In the genomic region with DNA sequence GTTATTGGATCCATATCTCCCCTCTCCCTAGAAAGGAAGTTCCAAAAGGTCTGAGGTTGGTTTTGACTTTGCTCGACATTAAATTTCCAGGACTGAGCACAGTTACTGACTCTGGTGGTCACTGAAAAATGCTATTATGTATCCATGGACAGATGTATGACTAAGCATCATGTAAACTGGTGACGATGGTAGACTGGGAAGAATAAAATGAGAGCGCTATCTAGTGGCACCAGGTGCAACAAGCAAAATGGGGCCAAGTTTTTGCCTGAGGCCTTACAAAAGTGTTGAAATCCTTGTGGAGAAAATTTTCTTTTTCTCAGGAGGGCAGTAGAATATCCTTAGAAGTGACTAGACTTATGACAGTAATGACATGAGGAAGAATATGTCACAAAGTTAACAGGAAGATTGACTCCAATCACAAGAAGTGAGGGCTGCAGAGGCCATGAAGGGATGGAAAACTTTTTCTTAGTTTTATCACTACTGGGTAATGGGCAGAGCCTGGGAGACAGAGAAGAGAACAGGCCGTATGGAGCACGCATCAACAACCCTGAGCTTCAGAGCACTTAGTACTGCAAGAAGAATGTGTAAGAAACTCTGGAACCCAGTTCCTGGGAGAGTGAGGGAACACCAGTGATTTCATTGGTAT, we compare ENCODE assay signal across 8 cellular contexts.
DNase-seq lines count a peak whose midpoint lies in the region; ATAC-seq and TF ChIP-seq lines count a peak whose summit lies in the region.

No MANE protein-coding gene starts in this region.

- no peaks in the 10 kb centered on the region for H3K27me3 ChIP-seq in Loucy (ENCODE audit: insufficient read depth, low read length, poor library complexity, severe bottlenecking)

- no peaks in the 10 kb centered on the region for H4K20me1 ChIP-seq in Loucy (ENCODE audit: insufficient read depth, low read length, poor library complexity, severe bottlenecking)

- peak; percentile 48 for ATAC-seq in GM18858 (IDR thresholded peaks at IDR 0.05; ENCODE audit: unreplicated experiment)
- ATAC-seq in HG02623 (IDR thresholded peaks at IDR 0.05; ENCODE audit: unreplicated experiment), result no peak

- no peak overlapping the region for H3K4me3 ChIP-seq in Loucy (ENCODE audit: low read length, poor library complexity, severe bottlenecking)

- no peaks in the 10 kb centered on the region for H3F3A ChIP-seq in Loucy (ENCODE audit: low read depth)

- peak overlapping the region; percentile 70 for H2AFZ ChIP-seq in Loucy (ENCODE audit: low read length)

- H3K36me3 ChIP-seq in Loucy (ENCODE audit: insufficient read depth, low read length), result no peaks in the 10 kb centered on the region

- DNase-seq in COLO829 (ENCODE audit: low spot score) (peak; percentile 83), SKM-1 treated with dmso at 0.1 percent for 144 hours (lab: John Stamatoyannopoulos, UW; ENCODE audit: unreplicated experiment) (peak; percentile 42), epidermal melanocyte (ENCODE audit: insufficient read length, low spot score) (peak; percentile 42), mucosa of gallbladder (ENCODE audit: low spot score) (peak; percentile 35)
- DNase-seq in activated CD4-positive, CD25-positive, alpha-beta regulatory T cell (lab: John Stamatoyannopoulos, UW), result no peak

- H3K4me1 ChIP-seq in Loucy (ENCODE audit: insufficient read depth, low read length, poor library complexity, severe bottlenecking), result peaks cover 26% of the 10 kb centered on the region

- no peaks in the 10 kb centered on the region for H3K79me2 ChIP-seq in Loucy (ENCODE audit: insufficient read depth, low read length)

- peak; percentile 98 for TF ChIP-seq CTCF in Loucy (conservative IDR thresholded peaks at IDR 0.05; ENCODE audit: low read length)

- H3K9me3 ChIP-seq in Loucy (ENCODE audit: insufficient read depth, low read depth, low read length), result no peaks in the 10 kb centered on the region

- peak overlapping the region; percentile 34 for H3K9ac ChIP-seq in Loucy (ENCODE audit: low read depth, low read length, poor library complexity, severe bottlenecking)

- H3K4me2 ChIP-seq in Loucy (ENCODE audit: low read depth, low read length, poor library complexity, severe bottlenecking), result peak overlapping the region; percentile 34

- H3K9me2 ChIP-seq in Loucy (replicated peaks; ENCODE audit: low read depth, low read length), result no peaks in the 10 kb centered on the region

Comparison
In these comparisons a context has a peak if more than half of its experiments do, and no peak if none do; other contexts are left out.
1. DNase-seq: peak in COLO829 (single experiment), SKM-1 treated with dmso at 0.1 percent for 144 hours (single experiment), epidermal melanocyte (single experiment) and mucosa of gallbladder (single experiment); none in activated CD4-positive, CD25-positive, alpha-beta regulatory T cell (0 of 4).